9 cellular contexts compared by ENCODE assay signal in the genomic region with DNA sequence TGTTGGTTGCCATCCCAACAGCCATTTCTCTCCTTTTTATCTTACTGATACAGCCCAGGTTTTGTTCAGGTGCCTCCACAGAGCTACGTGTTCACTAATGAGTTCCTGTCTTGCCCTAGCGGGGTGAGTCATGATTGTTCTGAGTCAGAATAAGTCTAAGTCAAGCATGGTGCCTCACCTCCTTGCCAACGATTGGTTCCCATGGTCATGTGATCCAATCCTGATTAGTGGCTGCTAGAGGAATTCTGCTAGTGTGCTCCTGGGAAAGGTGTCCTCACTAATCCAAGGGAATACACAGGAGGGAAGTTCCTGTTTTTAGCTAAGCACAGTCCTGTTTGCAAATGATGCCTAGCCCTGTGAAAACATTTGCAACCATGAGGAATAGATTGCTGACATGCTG.
DNase-seq lines count a peak whose midpoint lies in the region; ATAC-seq, FAIRE-seq and TF ChIP-seq lines count a peak whose summit lies in the region.
"Had no signal": no experiment of that assay in that cellular context is flagged by ENCODE, and none has a peak within 500 bp of the region (broad histone marks: within the 10 kb centered on the region; RNA-seq: fewer than 3 reads in every experiment).

No MANE protein-coding gene starts in this region.

- no peaks in the 10 kb centered on the region for H4K20me1 ChIP-seq in PC-3 (ENCODE audit: low read length)
- no peaks in the 10 kb centered on the region for H4K20me1 ChIP-seq in keratinocyte (ENCODE audit: control insufficient read depth, extremely low read depth, insufficient read depth, low read length)

- H3K4me1 ChIP-seq in PC-3 (ENCODE audit: insufficient read depth, low read length): peaks cover 18% of the 10 kb centered on the region
- peaks cover 23% of the 10 kb centered on the region for H3K4me1 ChIP-seq in keratinocyte (ENCODE audit: control insufficient read depth, extremely low read depth, insufficient read depth, low read length)

- ATAC-seq in GM18861 (IDR thresholded peaks at IDR 0.05; ENCODE audit: unreplicated experiment) (peak; percentile 89), PC-3 (peak; percentile 66), HG03045 (IDR thresholded peaks at IDR 0.05; ENCODE audit: unreplicated experiment) (no peak)

- H3K9ac ChIP-seq in PC-3 (ENCODE audit: low read length) (no peak overlapping the region), keratinocyte (ENCODE audit: control insufficient read depth, extremely low read depth, insufficient read depth, low read length) (no peak overlapping the region)

- no peaks in the 10 kb centered on the region for H3K9me1 ChIP-seq in keratinocyte (ENCODE audit: control insufficient read depth, extremely low read depth, insufficient read depth, low read length)

- H3K27ac ChIP-seq in PC-3 (ENCODE audit: low read length) (no peak overlapping the region), keratinocyte (ENCODE audit: control insufficient read depth, insufficient read depth, low read length) (peak overlapping the region; percentile 5)

- no peaks in the 10 kb centered on the region for H3K36me3 ChIP-seq in PC-3 (ENCODE audit: low read depth, low read length)
- H3K36me3 ChIP-seq in keratinocyte (ENCODE audit: control insufficient read depth in 2 of 2, extremely low read depth in 1 of 2, insufficient read depth in 2 of 2, low read length in 2 of 2): no peaks in the 10 kb centered on the region

- H3K4me3 ChIP-seq in HFF-Myc (replicated peaks; ENCODE audit: low read depth, low read length) (no peak overlapping the region), PC-3 (ENCODE audit: low read length) (no peak overlapping the region), keratinocyte (ENCODE audit: control insufficient read depth in 2 of 3, extremely low read depth in 1 of 3, insufficient read depth in 2 of 3, low read depth in 1 of 3, low read length in 3 of 3) (no peak overlapping the region)

- dilution Hi-C loops in keratinocyte (cut with MboI; ENCODE audit: extremely low pct_ligation_motif_present, low sequenced_read_pairs): no loop called here

- DNase-seq in HFF-Myc (ENCODE audit: extremely low read depth, low read depth): peak; percentile 25
- DNase-seq in PC-3: peak; percentile 94
- DNase-seq in keratinocyte (ENCODE audit: low read depth, low spot score): peak; percentile 75
- no peak for DNase-seq in activated gamma-delta T cell (lab: John Stamatoyannopoulos, UW)
- DNase-seq in activated CD4-positive, alpha-beta T cell treated with anti-CD3 and anti-CD28 coated beads, Interleukin-2, amount 50 U/mL, for 4 hours: no peak
- DNase-seq: cortex of kidney, NCI-H2029 had no signal

- no TSS peak for BruUV-seq in PC-3 (replicated peaks; lab: Mats Ljungman, UMichigan)

- peak overlapping the region; percentile 13; the same call in 1 of the 2 replicates for H3K4me2 ChIP-seq in PC-3 (ENCODE audit: low read length)
- peak overlapping the region; percentile 33 for H3K4me2 ChIP-seq in keratinocyte (ENCODE audit: control insufficient read depth, extremely low read depth, insufficient read depth, low read depth, low read length)

- H2AFZ ChIP-seq in PC-3 (ENCODE audit: low read length) (peak overlapping the region; percentile 71), keratinocyte (ENCODE audit: control insufficient read depth, low read length) (peak overlapping the region; percentile 88)

- no peaks in the 10 kb centered on the region for H3K27me3 ChIP-seq in PC-3 (ENCODE audit: low read length)
- H3K27me3 ChIP-seq in keratinocyte (ENCODE audit: control insufficient read depth, extremely low read depth, insufficient read depth, low read length): no peaks in the 10 kb centered on the region

- no peaks in the 10 kb centered on the region for H3K9me3 ChIP-seq in PC-3 (ENCODE audit: low read length)
- no peaks in the 10 kb centered on the region for H3K9me3 ChIP-seq in keratinocyte (ENCODE audit: control insufficient read depth, low read depth, low read length)

- FAIRE-seq in keratinocyte (lab: Jason Lieb, UNC): peak; percentile 93

- CTCF ChIA-PET in PC-3 (lab: Charles Lee): interaction anchor here (0.6 kb wide), 1 partner anchor 72 kb away, joined by 3 read pairs; no protein-coding TSS in a partner anchor

- H3K79me2 ChIP-seq in PC-3 (ENCODE audit: low read length) (no peaks in the 10 kb centered on the region), keratinocyte (ENCODE audit: control insufficient read depth, insufficient read depth, low read length) (no peaks in the 10 kb centered on the region)

- H3F3A ChIP-seq in PC-3 (ENCODE audit: low read length, unreplicated experiment): no peaks in the 10 kb centered on the region

- H3K9me2 ChIP-seq in PC-3 (replicated peaks; ENCODE audit: low read length): no peaks in the 10 kb centered on the region

- POLR2A ChIA-PET in PC-3 (lab: Charles Lee; ENCODE audit: unreplicated experiment): interaction anchor here (0.5 kb wide), 1 partner anchor 35 kb away, joined by 3 read pairs; no protein-coding TSS in a partner anchor

- TF ChIP-seq CTCF in HFF-Myc (IDR thresholded peaks at IDR 0.05; ENCODE audit: low read depth, low read length, missing control alignments) (no peak), PC-3 (conservative IDR thresholded peaks at IDR 0.05; ENCODE audit: low read depth, low read length) (no peak), keratinocyte (optimal IDR thresholded peaks at IDR 0.05 in 1 of 3, IDR thresholded peaks at IDR 0.05 in 1 of 3, conservative IDR thresholded peaks at IDR 0.05 in 1 of 3; ENCODE audit: extremely low read depth in 1 of 3, insufficient read depth in 2 of 3, low read length in 3 of 3) (no peak)

- intact Hi-C loops in PC-3 (cut with micrococcal nuclease): no loop called here

Comparison
In these comparisons a context has a peak if more than half of its experiments do, and no peak if none do; other contexts are left out.
1. DNase-seq: peak in HFF-Myc (single experiment), PC-3 (single experiment) and keratinocyte (single experiment); none in activated gamma-delta T cell (single experiment) and activated CD4-positive, alpha-beta T cell treated with anti-CD3 and anti-CD28 coated beads, Interleukin-2, amount 50 U/mL, for 4 hours (0 of 2).